ENCODE assay signal across 1 cellular context in genomic region chr17:7435676-7436555, GRCh38.
A peak's percentile ranks its signal among the peaks of the same experiment; 100 is the strongest.
TF ChIP-seq lines count a peak whose summit lies in the region.

No MANE protein-coding gene starts in this region.

TF ChIP-seq in K562, 482 proteins besides CTCF, POLR2A, EP300 and RAD21 (continues in another document):
- TF ChIP-seq HBP1 (CRISPR knock-in tag; IDR thresholded peaks at IDR 0.05) (no peak), ELF1 (tag; IDR thresholded peaks at IDR 0.05) (peak; percentile 37; the same call in 1 of the 2 replicates), RFX7 (CRISPR knock-in tag; IDR thresholded peaks at IDR 0.05) (no peak), CUX1 (CRISPR knock-in tag; IDR thresholded peaks at IDR 0.05) (no peak), MYC (IDR thresholded peaks at IDR 0.05; ENCODE audit: low read depth, low read length) (peak; percentile 89), MYC (CRISPR knock-in tag; IDR thresholded peaks at IDR 0.05; ENCODE audit: borderline replicate concordance, low read depth) (no peak), RBFOX2 (IDR thresholded peaks at IDR 0.05; ENCODE audit: low read depth, low read length) (peak; percentile 74), ZNF3 (CRISPR knock-in tag; IDR thresholded peaks at IDR 0.05) (no peak), TFE3 (CRISPR knock-in tag; IDR thresholded peaks at IDR 0.05) (no peak), ZBTB2 (IDR thresholded peaks at IDR 0.05) (no peak), MCM5 (IDR thresholded peaks at IDR 0.05; ENCODE audit: low read depth) (no peak), TARDBP (IDR thresholded peaks at IDR 0.05) (no peak), NFYB (IDR thresholded peaks at IDR 0.05; ENCODE audit: extremely low read depth, insufficient read length) (no peak), ATF4 (CRISPR knock-in tag; IDR thresholded peaks at IDR 0.05) (no peak), POLR2AphosphoS2 (IDR thresholded peaks at IDR 0.05; ENCODE audit: low read length) (no peak), ZBTB1 (CRISPR knock-in tag; IDR thresholded peaks at IDR 0.05; ENCODE audit: borderline replicate concordance, low read depth) (peak; percentile 35; the same call in 1 of the 2 replicates), MTA3 (IDR thresholded peaks at IDR 0.05; ENCODE audit: borderline replicate concordance) (no peak), TSC22D4 (tag; IDR thresholded peaks at IDR 0.05) (no peak), SAFB2 (IDR thresholded peaks at IDR 0.05; ENCODE audit: borderline replicate concordance, low read depth, low read length, severe bottlenecking) (no peak), POLR2G (IDR thresholded peaks at IDR 0.05; ENCODE audit: low read depth, low read length) (peak; percentile 77), HES1 (IDR thresholded peaks at IDR 0.05; ENCODE audit: low read depth) (no peak), SMAD4 (CRISPR knock-in tag; conservative IDR thresholded peaks at IDR 0.05) (0 out of 2 replicates have a peak, but pooled peaks have one; percentile 28), HDAC8 (tag; IDR thresholded peaks at IDR 0.05) (no peak), CREM (IDR thresholded peaks at IDR 0.05; ENCODE audit: low read depth) (peak; percentile 17; the same call in 1 of the 2 replicates), PATZ1 (CRISPR knock-in tag; IDR thresholded peaks at IDR 0.05; ENCODE audit: borderline replicate concordance) (no peak), PTBP1 (IDR thresholded peaks at IDR 0.05; ENCODE audit: low read depth, low read length) (no peak), HDAC1 (IDR thresholded peaks at IDR 0.05) (peak in 1 of 2 experiments; percentile 39; a peak in 1 of 4 replicates), JUNB (CRISPR knock-in tag; conservative IDR thresholded peaks at IDR 0.05) (no peak), MNT (conservative IDR thresholded peaks at IDR 0.05) (peak in 1 of 2 experiments; percentile 53; a peak in 3 of 4 replicates), SAP30 (IDR thresholded peaks at IDR 0.05; ENCODE audit: borderline replicate concordance, insufficient read depth, low read depth, low read length, poor library complexity, severe bottlenecking) (peak; percentile 57), MCM7 (IDR thresholded peaks at IDR 0.05) (no peak), XRCC3 (IDR thresholded peaks at IDR 0.05) (no peak), EGR1 (conservative IDR thresholded peaks at IDR 0.05) (peak; percentile 80), STAT6 (CRISPR knock-in tag; IDR thresholded peaks at IDR 0.05) (no peak), ATF6 (CRISPR knock-in tag; IDR thresholded peaks at IDR 0.05) (0 out of 2 replicates have a peak, but pooled peaks have one; percentile 58), GABPB1 (CRISPR knock-in tag; IDR thresholded peaks at IDR 0.05) (no peak), SIN3A (IDR thresholded peaks at IDR 0.05; ENCODE audit: borderline replicate concordance in 2 of 2, control insufficient read depth in 1 of 2, low read depth in 2 of 2, low read length in 2 of 2) (peak in 1 of 2 experiments; percentile 59; a peak in 1 of 4 replicates), NR0B1 (IDR thresholded peaks at IDR 0.05; ENCODE audit: partially characterized antibody) (no peak), ZBTB8A (IDR thresholded peaks at IDR 0.05; ENCODE audit: partially characterized antibody) (no peak)
